10 cellular contexts compared by ENCODE assay signal in the genomic region with DNA sequence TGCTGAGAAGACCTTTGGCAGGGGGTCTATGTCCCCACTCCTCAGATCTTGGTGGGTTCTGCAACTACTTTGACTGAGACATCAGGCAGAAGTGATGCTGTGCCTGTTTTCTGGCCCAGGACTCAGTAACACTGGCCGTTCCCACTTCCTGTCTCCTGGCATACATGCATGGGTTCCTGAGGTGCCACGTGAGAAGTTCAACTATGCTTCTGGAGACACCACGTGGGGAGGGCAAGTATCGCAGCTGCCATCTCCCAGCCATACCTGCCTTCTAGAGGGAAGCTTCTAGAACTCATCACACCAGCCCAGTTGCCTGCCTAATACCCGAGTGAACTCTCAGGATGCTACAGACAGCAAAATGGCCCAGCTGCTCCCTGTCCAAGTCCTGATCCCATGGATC.
DNase-seq lines count a peak whose midpoint lies in the region; ATAC-seq, FAIRE-seq and TF ChIP-seq lines count a peak whose summit lies in the region.
"Had no signal": no experiment of that assay in that cellular context is flagged by ENCODE, and none has a peak within 500 bp of the region (broad histone marks: within the 10 kb centered on the region; RNA-seq: fewer than 3 reads in every experiment).

No MANE protein-coding gene starts in this region.

- no peak overlapping the region for H3K27ac ChIP-seq in K562 (ENCODE audit: extremely low read depth, low read depth, low read length)

- H3K9ac ChIP-seq in K562 (ENCODE audit: insufficient read depth in 1 of 2, low read depth in 2 of 2, low read length in 2 of 2): no peak overlapping the region

- H3K27ac Mint-ChIP-seq in osteocyte (ENCODE audit: unreplicated experiment) (no peak overlapping the region), immature natural killer cell (no peak overlapping the region)
- H3K27ac Mint-ChIP-seq: natural killer cell treated with Interleukin-12 subunit alpha and Interleukin-12 subunit beta and Interleukin-15 and Interleukin-18, amount 100 ng/mL, for 72 hours had no signal

- intact Hi-C loops in K562 (cut with micrococcal nuclease): no loop called here
- intact Hi-C loops in posterior cingulate gyrus (cut with DNase I): no loop called here

- no peak overlapping the region for H2AFZ ChIP-seq in K562 (ENCODE audit: low read depth, low read length)

- no peak for TF ChIP-seq POLR2A in K562 (conservative IDR thresholded peaks at IDR 0.05)

- no peaks in the 10 kb centered on the region for H3K9me3 Mint-ChIP-seq in osteocyte (ENCODE audit: unreplicated experiment)
- H3K9me3 Mint-ChIP-seq in immature natural killer cell: peaks cover 0 to 4% (median 0%) of the 10 kb centered on the region in 6 donors
- H3K9me3 Mint-ChIP-seq: natural killer cell treated with Interleukin-12 subunit alpha and Interleukin-12 subunit beta and Interleukin-15 and Interleukin-18, amount 100 ng/mL, for 72 hours had no signal

- H3K4me3 Mint-ChIP-seq in osteocyte (ENCODE audit: unreplicated experiment): no peak overlapping the region
- no peak overlapping the region for H3K4me3 Mint-ChIP-seq in immature natural killer cell
- H3K4me3 Mint-ChIP-seq: natural killer cell treated with Interleukin-12 subunit alpha and Interleukin-12 subunit beta and Interleukin-15 and Interleukin-18, amount 100 ng/mL, for 72 hours had no signal

- BruUV-seq in K562 (replicated peaks; lab: Mats Ljungman, UMichigan): no TSS peak

- H3K4me3 ChIP-seq in K562: no peak overlapping the region
- H3K4me3 ChIP-seq: gastrocnemius medialis had no signal

- H3K4me1 ChIP-seq in K562 (replicated peaks in 1 of 2; ENCODE audit: control insufficient read depth in 2 of 2, insufficient read depth in 2 of 2, low read length in 2 of 2): no peaks in the 10 kb centered on the region

- H4K20me1 ChIP-seq in K562 (replicated peaks; ENCODE audit: control insufficient read depth, insufficient read depth, low read length): no peaks in the 10 kb centered on the region

- TF ChIP-seq CTCF in K562 (IDR thresholded peaks at IDR 0.05 in 2 of 3, conservative IDR thresholded peaks at IDR 0.05 in 1 of 3; ENCODE audit: insufficient read depth in 2 of 3, low read depth in 1 of 3, low read length in 3 of 3): peak; percentile 14 to 43 (median 34); a peak in 3 of 6 replicates
- TF ChIP-seq CTCF in osteocyte (IDR thresholded peaks at IDR 0.05): peak; percentile 34

- H3K36me3 ChIP-seq in K562 (ENCODE audit: control insufficient read depth, insufficient read depth, low read length): no peaks in the 10 kb centered on the region
- H3K36me3 ChIP-seq: gastrocnemius medialis had no signal

- TF ChIP-seq RAD21 in K562 (CRISPR knock-in tag; conservative IDR thresholded peaks at IDR 0.05 in 1 of 2, IDR thresholded peaks at IDR 0.05 in 1 of 2): peak; percentile 44 to 53

- WGBS in K562 (ENCODE audit: insufficient coverage, low coverage, missing lambda C conversion rate): 2% methylated on average over 5 of the region's 5 CpGs

- DNase-seq in NCI-H2107 treated with DMSO at 0.1 percent for 48 hours (lab: John Stamatoyannopoulos, UW; ENCODE audit: unreplicated experiment) (peak; percentile 36), NCI-H2107 (lab: John Stamatoyannopoulos, UW) (no peak), NCI-H1092 treated with DMSO at 0.1 percent for 48 hours (lab: John Stamatoyannopoulos, UW) (peak; percentile 53), K562 (ENCODE audit: extremely low read depth in 1 of 4, low spot score in 3 of 4) (peak in 3 of 4 experiments; percentile 8 to 32 (median 29)), osteocyte (ENCODE audit: extremely low spot score, unreplicated experiment) (no peak), posterior cingulate gyrus (no peak), immature natural killer cell (no peak)
- DNase-seq in activated CD8-positive, alpha-beta memory T cell treated with anti-CD3 and anti-CD28 coated beads for 24 hours: no peak
- DNase-seq: gastrocnemius medialis had no signal

- TF ChIP-seq EP300 in K562 (IDR thresholded peaks at IDR 0.05; ENCODE audit: low read length): no peak

- H3K79me2 ChIP-seq in K562 (ENCODE audit: control insufficient read depth, insufficient read depth, low read length): no peaks in the 10 kb centered on the region

- in situ Hi-C loops in K562 (cut with MboI): no loop called here

- no peaks in the 10 kb centered on the region for H3K36me3 Mint-ChIP-seq in osteocyte (ENCODE audit: unreplicated experiment)
- H3K36me3 Mint-ChIP-seq in immature natural killer cell: no peaks in the 10 kb centered on the region
- H3K36me3 Mint-ChIP-seq: natural killer cell treated with Interleukin-12 subunit alpha and Interleukin-12 subunit beta and Interleukin-15 and Interleukin-18, amount 100 ng/mL, for 72 hours had no signal

- no peak for FAIRE-seq in K562 (lab: Jason Lieb, UNC)

- H3K4me1 Mint-ChIP-seq in osteocyte (ENCODE audit: unreplicated experiment) (no peaks in the 10 kb centered on the region), immature natural killer cell (no peaks in the 10 kb centered on the region)

- H3K27me3 Mint-ChIP-seq in osteocyte (ENCODE audit: unreplicated experiment) (peaks cover 20% of the 10 kb centered on the region), immature natural killer cell (ENCODE audit: low read depth in 3 of 3) (peaks cover 0 to 13% (median 2%) of the 10 kb centered on the region in 3 donors)

- H3K9me3 ChIP-seq in K562 (replicated peaks; ENCODE audit: control insufficient read depth, insufficient read depth, low read depth, low read length): no peaks in the 10 kb centered on the region
- H3K9me3 ChIP-seq: gastrocnemius medialis had no signal

- CTCF ChIA-PET in K562 (lab: Yijun Ruan, JAX; ENCODE audit: low intra/inter-chr PET ratio): no interaction called here

- H3K9me1 ChIP-seq in K562 (ENCODE audit: control insufficient read depth, insufficient read depth, low read length): no peaks in the 10 kb centered on the region

- no peak overlapping the region for H3K4me2 ChIP-seq in K562 (ENCODE audit: insufficient read depth, low read length)

- peak; percentile 67 for ATAC-seq in K562
- ATAC-seq: gastrocnemius medialis; natural killer cell treated with Interleukin-12 subunit alpha and Interleukin-12 subunit beta and Interleukin-15 and Interleukin-18, amount 100 ng/mL, for 72 hours had no signal

- H3K27me3 ChIP-seq in K562 (ENCODE audit: control insufficient read depth in 2 of 2, insufficient read depth in 2 of 2, low read length in 2 of 2): no peaks in the 10 kb centered on the region; a peak in 2 of 5 replicates

- POLR2A ChIA-PET in K562 (lab: Yijun Ruan, JAX): interaction anchor here (0.7 to 0.9 kb wide), 2 partner anchors 10 to 76 kb away, joined by 3 read pairs; no protein-coding TSS in a partner anchor

TF ChIP-seq in K562, 482 proteins besides CTCF, POLR2A, EP300 and RAD21:
- peak; percentile 27; the same call in 1 of the 2 replicates for TF ChIP-seq BHLHE40 (IDR thresholded peaks at IDR 0.05; ENCODE audit: low read length)
- TF ChIP-seq, protein P1, sequence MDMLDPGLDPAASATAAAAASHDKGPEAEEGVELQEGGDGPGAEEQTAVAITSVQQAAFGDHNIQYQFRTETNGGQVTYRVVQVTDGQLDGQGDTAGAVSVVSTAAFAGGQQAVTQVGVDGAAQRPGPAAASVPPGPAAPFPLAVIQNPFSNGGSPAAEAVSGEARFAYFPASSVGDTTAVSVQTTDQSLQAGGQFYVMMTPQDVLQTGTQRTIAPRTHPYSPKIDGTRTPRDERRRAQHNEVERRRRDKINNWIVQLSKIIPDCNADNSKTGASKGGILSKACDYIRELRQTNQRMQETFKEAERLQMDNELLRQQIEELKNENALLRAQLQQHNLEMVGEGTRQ (CRISPR knock-in tag; IDR thresholded peaks at IDR 0.05): peak; percentile 39; the same call in 1 of the 2 replicates
- no peak for TF ChIP-seq BRF1 (IDR thresholded peaks at IDR 0.05; ENCODE audit: borderline replicate concordance, extremely low read depth, insufficient read length)
- TF ChIP-seq ZNF239 (CRISPR knock-in tag; IDR thresholded peaks at IDR 0.05): no peak
- TF ChIP-seq AFF4 (CRISPR knock-in tag; IDR thresholded peaks at IDR 0.05): no peak

Comparison
In these comparisons a context has a peak if more than half of its experiments do, and no peak if none do; other contexts are left out.
1. DNase-seq: peak in NCI-H2107 treated with DMSO at 0.1 percent for 48 hours (single experiment), NCI-H1092 treated with DMSO at 0.1 percent for 48 hours (single experiment) and K562 (3 of 4); none in NCI-H2107 (single experiment), osteocyte (single experiment), posterior cingulate gyrus (0 of 10), immature natural killer cell (0 of 3) and activated CD8-positive, alpha-beta memory T cell treated with anti-CD3 and anti-CD28 coated beads for 24 hours (single experiment).